23 cellular contexts compared by ENCODE assay signal in the genomic region with DNA sequence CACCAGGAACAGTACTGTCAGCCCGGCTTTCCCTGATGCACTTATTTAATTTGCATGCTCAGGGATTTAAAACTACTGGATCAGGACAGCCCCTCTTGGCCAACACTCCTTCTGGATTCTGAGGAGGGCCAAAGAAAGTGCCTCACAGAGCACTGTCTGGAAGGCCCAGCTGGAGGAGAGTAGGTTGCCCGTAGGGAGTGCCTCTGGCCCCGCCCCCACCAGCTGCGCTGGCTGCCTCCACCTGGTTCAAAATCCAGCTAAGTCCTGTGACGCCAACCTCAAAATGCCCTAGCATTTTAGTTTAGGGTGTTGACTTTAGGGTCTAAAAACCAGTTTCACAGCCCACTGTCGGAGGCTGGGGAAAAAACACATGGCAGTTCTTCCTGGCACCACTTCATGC. TPM values are rescaled to one million over a fixed set of nuclear protein-coding genes. Genes with fewer than 3 reads are reported as not detected.
A peak's percentile ranks its signal among the peaks of the same experiment; 100 is the strongest.
DNase-seq lines count a peak whose midpoint lies in the region; ATAC-seq and TF ChIP-seq lines count a peak whose summit lies in the region.
"Had no signal": no experiment of that assay in that cellular context is flagged by ENCODE, and none has a peak within 500 bp of the region (broad histone marks: within the 10 kb centered on the region; RNA-seq: fewer than 3 reads in every experiment).

No MANE protein-coding gene starts in this region.

- H3K27ac ChIP-seq in esophagus squamous epithelium (peak overlapping the region in 3 of 4 donors; percentile 35 to 70 (median 66)), osteoblast (ENCODE audit: low read depth, low read length) (no peak overlapping the region)
- H3K27ac ChIP-seq: PC-9, SJSA1, tibial artery had no signal

- H3K36me3 ChIP-seq in esophagus squamous epithelium (peaks cover 9 to 88% (median 12%) of the 10 kb centered on the region in 3 donors), osteoblast (ENCODE audit: insufficient read depth, low read length) (peaks cover 41% of the 10 kb centered on the region), BE2C (no peaks in the 10 kb centered on the region)

- H3K4me3 ChIP-seq in esophagus squamous epithelium (no peak overlapping the region), osteoblast (ENCODE audit: insufficient read depth, low read length) (no peak overlapping the region), BE2C (ENCODE audit: low read depth, low read length) (no peak overlapping the region)
- H3K4me3 ChIP-seq: PC-9, SJSA1, tibial artery had no signal

- peaks cover 13 to 33% (median 13%) of the 10 kb centered on the region in 3 donors for H3K4me1 ChIP-seq in esophagus squamous epithelium
- H3K4me1 ChIP-seq in osteoblast (ENCODE audit: insufficient read depth, low read length): peaks cover 13% of the 10 kb centered on the region
- peaks cover 15% of the 10 kb centered on the region for H3K4me1 ChIP-seq in BE2C
- H3K4me1 ChIP-seq: SJSA1 had no signal

- H3K27me3 ChIP-seq in esophagus squamous epithelium (no peaks in the 10 kb centered on the region), osteoblast (ENCODE audit: insufficient read depth, low read length) (no peaks in the 10 kb centered on the region), BE2C (no peaks in the 10 kb centered on the region)
- H3K27me3 ChIP-seq: SJSA1, tibial artery had no signal

- DNase-seq in DMS 273 treated with DMSO at 0.1 percent for 48 hours (lab: John Stamatoyannopoulos, UW) (peak; percentile 36), NCI-H524 treated with DMSO at 0.1 percent for 48 hours (lab: John Stamatoyannopoulos, UW) (peak; percentile 69), esophagus squamous epithelium (lab: John Stamatoyannopoulos, UW) (no peak), osteoblast (ENCODE audit: insufficient read length, low spot score, missing footprints) (peak; percentile 18), NCI-H146 treated with DMSO at 0.1 percent for 48 hours (lab: John Stamatoyannopoulos, UW; ENCODE audit: unreplicated experiment) (no peak), BE2C (no peak)
- DNase-seq: activated CD4-positive, alpha-beta T cell treated with anti-CD3 and anti-CD28 coated beads for 36 hours; activated naive CD4-positive, alpha-beta T cell treated with anti-CD3 and anti-CD28 coated beads, Interleukin-2, amount 10 ng/mL, durations not matched to agents 7 days and 5 days; activated T-cell treated with anti-CD3 and anti-CD28 coated beads, Interleukin-2, amount 50 U/mL, for 48 hours; central memory CD4-positive, alpha-beta T cell; GOT3; hypothalamus; mammary epithelial cell; NCI-H1092; NCI-H2081; NCI-H748 treated with DMSO at 0.1 percent for 48 hours; PC-9; stimulated activated CD4-positive, alpha-beta T cell treated with anti-CD3 and anti-CD28 coated beads, Interleukin-4, amount 100 ng/mL, for 4 hours; stimulated activated naive CD8-positive, alpha-beta T cell treated with anti-CD3 and anti-CD28 coated beads, Interleukin-15, Interleukin-2, amounts not matched to agents 100 U/mL and 50 U/mL, for 24 hours; tibial artery had no signal

- intact Hi-C loops in esophagus squamous epithelium (cut with DNase I): no loop called here

- no peak overlapping the region for H2AFZ ChIP-seq in osteoblast (ENCODE audit: low read length)
- H2AFZ ChIP-seq: PC-9 had no signal

- H3K9me3 ChIP-seq in esophagus squamous epithelium (no peaks in the 10 kb centered on the region), osteoblast (ENCODE audit: low read depth, low read length) (no peaks in the 10 kb centered on the region), BE2C (no peaks in the 10 kb centered on the region)
- H3K9me3 ChIP-seq: SJSA1, tibial artery had no signal

- H4K20me1 ChIP-seq in osteoblast (ENCODE audit: insufficient read depth, low read length): peaks cover 11% of the 10 kb centered on the region

- no peak for ATAC-seq in HG02840 (IDR thresholded peaks at IDR 0.05; ENCODE audit: low FRiP score, unreplicated experiment)
- ATAC-seq in HG03460 (IDR thresholded peaks at IDR 0.05; ENCODE audit: unreplicated experiment): no peak
- ATAC-seq: activated CD4-positive, alpha-beta T cell treated with anti-CD3 and anti-CD28 coated beads for 36 hours; stimulated activated naive CD8-positive, alpha-beta T cell treated with anti-CD3 and anti-CD28 coated beads, Interleukin-15, Interleukin-2, amounts not matched to agents 100 U/mL and 50 U/mL, for 24 hours had no signal

- TF ChIP-seq POLR2A in esophagus squamous epithelium (IDR thresholded peaks at IDR 0.05): no peak

- no peak overlapping the region for H3K4me2 ChIP-seq in osteoblast (ENCODE audit: insufficient read depth, low read length)
- H3K4me2 ChIP-seq: PC-9 had no signal

- no peak for TF ChIP-seq CTCF in esophagus squamous epithelium (IDR thresholded peaks at IDR 0.05)
- no peak for TF ChIP-seq CTCF in osteoblast (IDR thresholded peaks at IDR 0.05; ENCODE audit: extremely low read depth, low read depth, low read length)
- no peak for TF ChIP-seq CTCF in BE2C (IDR thresholded peaks at IDR 0.05; ENCODE audit: low read depth, low read length)

- no peaks in the 10 kb centered on the region for H3K79me2 ChIP-seq in osteoblast (ENCODE audit: insufficient read depth, low read length)

- WGBS in esophagus squamous epithelium, 2 donors: 48% methylated on average over 3 to 4 of the region's 6 CpGs

RNA-seq across cellular contexts. Expression of gene SREBF1, which starts 49.5 kb away (rescaled TPM):
- 100 to 1,000 TPM in 2 of 4 donors, 10 to 100 TPM in 2; 55.0 to 137 (median 108) TPM for total RNA-seq in esophagus squamous epithelium
- 115 and 133 TPM in 2 replicates for total RNA-seq in osteoblast
- 73.2 TPM for polyA plus RNA-seq in BE2C (2012; ENCODE audit: insufficient read depth, insufficient read length, low read depth)

Comparison
In these comparisons a context has a peak if more than half of its experiments do, and no peak if none do; other contexts are left out.
1. DNase-seq: peak in DMS 273 treated with DMSO at 0.1 percent for 48 hours (single experiment), NCI-H524 treated with DMSO at 0.1 percent for 48 hours (single experiment) and osteoblast (single experiment); none in esophagus squamous epithelium (single experiment), NCI-H146 treated with DMSO at 0.1 percent for 48 hours (single experiment) and BE2C (single experiment).